ENCODE assay signal across 9 cellular contexts in the genomic region with DNA sequence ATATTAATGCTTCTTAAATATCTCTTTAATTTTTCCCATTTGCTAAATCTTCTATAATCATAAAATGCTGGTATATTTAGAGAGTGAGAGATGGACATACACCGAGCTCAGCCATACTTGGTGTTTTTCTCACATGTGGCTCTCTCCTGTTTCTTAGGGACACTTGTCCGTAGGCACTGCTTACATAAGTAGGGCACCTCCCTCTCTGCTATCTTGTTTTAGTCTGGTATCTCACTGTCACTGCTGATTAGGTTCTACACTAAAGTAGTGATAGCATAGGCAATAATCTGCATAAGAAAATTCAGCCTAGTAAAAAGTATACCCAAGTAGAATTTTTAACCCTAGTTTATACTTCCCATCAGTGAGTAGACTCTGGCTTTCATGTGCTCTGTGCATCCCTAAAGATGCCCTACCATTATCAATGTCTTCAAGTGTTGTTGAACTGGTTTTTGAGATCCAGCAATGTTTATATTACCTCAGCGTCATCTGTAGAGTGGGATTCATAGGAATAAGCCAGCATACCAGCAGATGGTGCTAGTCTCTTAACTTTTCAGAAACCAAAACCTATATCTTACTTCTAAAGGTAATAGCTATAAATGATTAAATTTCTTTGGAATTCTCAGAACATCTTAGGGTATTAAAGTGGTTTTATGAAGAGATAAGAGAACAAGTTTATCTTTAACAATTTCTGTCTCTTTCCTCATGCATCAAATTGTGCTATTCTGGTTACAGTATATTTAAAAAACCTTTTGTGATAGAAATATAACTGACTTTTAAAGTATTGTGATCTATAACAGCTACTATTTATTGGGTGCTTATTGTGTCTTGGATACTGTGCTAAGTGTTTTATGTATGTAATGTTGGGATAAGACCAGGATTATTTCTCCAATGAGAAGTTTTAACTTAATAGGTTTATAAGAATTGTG. TPM values are rescaled to one million over a fixed set of nuclear protein-coding genes. Genes with fewer than 3 reads are reported as not detected.
DNase-seq lines count a peak whose midpoint lies in the region; ATAC-seq and TF ChIP-seq lines count a peak whose summit lies in the region.
"Had no signal": no experiment of that assay in that cellular context is flagged by ENCODE, and none has a peak within 500 bp of the region (broad histone marks: within the 10 kb centered on the region; RNA-seq: fewer than 3 reads in every experiment).

No MANE protein-coding gene starts in this region.

- no peaks in the 10 kb centered on the region for H3K36me3 ChIP-seq in CD8-positive, alpha-beta T cell (ENCODE audit: insufficient read depth, low read length)
- no peaks in the 10 kb centered on the region for H3K36me3 ChIP-seq in lower lobe of right lung

- H3K27me3 Mint-ChIP-seq in CD8-positive, alpha-beta T cell (ENCODE audit: low read depth): no peaks in the 10 kb centered on the region
- no peaks in the 10 kb centered on the region for H3K27me3 Mint-ChIP-seq in chondrocyte (ENCODE audit: low read depth)
- no peaks in the 10 kb centered on the region for H3K27me3 Mint-ChIP-seq in activated CD4-positive, alpha-beta memory T cell treated with anti-CD3 and anti-CD28 coated beads for 36 hours

- peak; percentile 29 for TF ChIP-seq CTCF in CD8-positive, alpha-beta T cell (IDR thresholded peaks at IDR 0.05)
- TF ChIP-seq CTCF in chondrocyte (IDR thresholded peaks at IDR 0.05) (peak; percentile 90), lower lobe of right lung (IDR thresholded peaks at IDR 0.05) (peak; percentile 57)

- H3K27ac Mint-ChIP-seq in CD8-positive, alpha-beta T cell: no peak overlapping the region
- H3K27ac Mint-ChIP-seq in chondrocyte (ENCODE audit: unreplicated experiment): no peak overlapping the region
- H3K27ac Mint-ChIP-seq in activated CD4-positive, alpha-beta memory T cell treated with anti-CD3 and anti-CD28 coated beads for 36 hours: no peak overlapping the region

- no peak for DNase-seq in CD8-positive, alpha-beta T cell
- peak; percentile 27 for DNase-seq in NCI-H2227 treated with DMSO at 0.1 percent for 48 hours (lab: John Stamatoyannopoulos, UW)
- DNase-seq in chondrocyte (ENCODE audit: low spot score): no peak
- no peak for DNase-seq in lower lobe of right lung
- no peak for DNase-seq in activated CD4-positive, alpha-beta memory T cell treated with anti-CD3 and anti-CD28 coated beads for 36 hours
- no peak for DNase-seq in stimulated activated naive CD4-positive, alpha-beta T cell treated with Interleukin-2 at 50 U/mL for 16 hours (lab: John Stamatoyannopoulos, UW)
- DNase-seq: left cardiac atrium had no signal

- no peaks in the 10 kb centered on the region for H3K27me3 ChIP-seq in CD8-positive, alpha-beta T cell (ENCODE audit: insufficient read depth, low read length)
- no peaks in the 10 kb centered on the region for H3K27me3 ChIP-seq in lower lobe of right lung (ENCODE audit: low read depth)

- no peak overlapping the region for H3K4me3 Mint-ChIP-seq in CD8-positive, alpha-beta T cell
- no peak overlapping the region for H3K4me3 Mint-ChIP-seq in chondrocyte (ENCODE audit: unreplicated experiment)
- no peak overlapping the region for H3K4me3 Mint-ChIP-seq in activated CD4-positive, alpha-beta memory T cell treated with anti-CD3 and anti-CD28 coated beads for 36 hours

- POLR2A ChIA-PET in CD8-positive, alpha-beta T cell (lab: Charles Lee): interaction anchor here (0.6 kb wide), 1 partner anchor 107 kb away, joined by 4 read pairs; no protein-coding TSS in a partner anchor
- POLR2A ChIA-PET in activated CD4-positive, alpha-beta memory T cell treated with anti-CD3 and anti-CD28 coated beads for 36 hours (lab: Charles Lee): no interaction called here

- H3K9me3 Mint-ChIP-seq in CD8-positive, alpha-beta T cell: no peaks in the 10 kb centered on the region
- no peaks in the 10 kb centered on the region for H3K9me3 Mint-ChIP-seq in chondrocyte (ENCODE audit: low read depth)
- H3K9me3 Mint-ChIP-seq in activated CD4-positive, alpha-beta memory T cell treated with anti-CD3 and anti-CD28 coated beads for 36 hours: no peaks in the 10 kb centered on the region

- H3K9me3 ChIP-seq in CD8-positive, alpha-beta T cell (ENCODE audit: low read length): no peaks in the 10 kb centered on the region
- no peaks in the 10 kb centered on the region for H3K9me3 ChIP-seq in lower lobe of right lung

- H3K4me1 ChIP-seq in CD8-positive, alpha-beta T cell (ENCODE audit: insufficient read depth, low read length): peaks cover 5% of the 10 kb centered on the region
- H3K4me1 ChIP-seq in lower lobe of right lung: peaks cover 8% of the 10 kb centered on the region

- no peak overlapping the region for H3K27ac ChIP-seq in CD8-positive, alpha-beta T cell (ENCODE audit: low read depth, low read length)
- H3K27ac ChIP-seq in lower lobe of right lung: no peak overlapping the region

- no peak overlapping the region for H3K4me3 ChIP-seq in CD8-positive, alpha-beta T cell (ENCODE audit: low read depth, low read length)
- no peak overlapping the region for H3K4me3 ChIP-seq in lower lobe of right lung

- intact Hi-C loops in CD8-positive, alpha-beta T cell (cut with DNase I, micrococcal nuclease): loop anchor here in 1 of 2 experiments (10.0 kb wide), 1 partner anchor 152 kb away; no protein-coding TSS in a partner anchor
- intact Hi-C loops in lower lobe of right lung (cut with DNase I): no loop called here
- intact Hi-C loops in activated CD4-positive, alpha-beta memory T cell treated with anti-CD3 and anti-CD28 coated beads for 36 hours (cut with micrococcal nuclease): no loop called here

- H3K4me1 Mint-ChIP-seq in CD8-positive, alpha-beta T cell (ENCODE audit: low read depth): peaks cover 61% of the 10 kb centered on the region
- H3K4me1 Mint-ChIP-seq in chondrocyte (ENCODE audit: low read depth): peaks cover 12% of the 10 kb centered on the region
- H3K4me1 Mint-ChIP-seq in activated CD4-positive, alpha-beta memory T cell treated with anti-CD3 and anti-CD28 coated beads for 36 hours (ENCODE audit: low read depth): peaks cover 35% of the 10 kb centered on the region

- peak; percentile 38 for ATAC-seq in CD8-positive, alpha-beta T cell
- ATAC-seq in GM21360 (IDR thresholded peaks at IDR 0.05; ENCODE audit: unreplicated experiment) (peak; percentile 59), lower lobe of right lung (peak in 1 of 2 donors; percentile 73), GM18502 (IDR thresholded peaks at IDR 0.05; ENCODE audit: poor library complexity, unreplicated experiment) (no peak)

- CTCF ChIA-PET in CD8-positive, alpha-beta T cell (lab: Charles Lee): interaction anchor here (0.9 to 1.5 kb wide), 4 partner anchors 9 to 117 kb away, joined by 3 read pairs; no protein-coding TSS in a partner anchor
- CTCF ChIA-PET in activated CD4-positive, alpha-beta memory T cell treated with anti-CD3 and anti-CD28 coated beads for 36 hours (lab: Charles Lee): interaction anchor here (0.6 to 2.2 kb wide), 7 partner anchors 12 to 1718 kb away, joined by 3 to 14 read pairs (median 3); no protein-coding TSS in a partner anchor

- peaks cover 20% of the 10 kb centered on the region for H3K36me3 Mint-ChIP-seq in CD8-positive, alpha-beta T cell
- no peaks in the 10 kb centered on the region for H3K36me3 Mint-ChIP-seq in chondrocyte (ENCODE audit: low read depth)
- H3K36me3 Mint-ChIP-seq in activated CD4-positive, alpha-beta memory T cell treated with anti-CD3 and anti-CD28 coated beads for 36 hours: peaks cover 4% of the 10 kb centered on the region

RNA-seq across cellular contexts. Expression of a gene that starts 32.9 kb away (rescaled TPM):
- total RNA-seq in CD8-positive, alpha-beta T cell: 10 to 100 TPM; 47.9 to 49.7 TPM
- total RNA-seq in chondrocyte (23.0 to 34.5 TPM (median 25.1 TPM) in 3 replicates), lower lobe of right lung (26.3 TPM)
- 10 to 100 TPM; 25.5 to 28.2 TPM for total RNA-seq in activated CD4-positive, alpha-beta memory T cell treated with anti-CD3 and anti-CD28 coated beads for 36 hours

Comparison
In these comparisons a context has a peak if more than half of its experiments do, and no peak if none do; other contexts are left out.
1. CTCF ChIP-seq: peak in every context shown above with its lines; median percentile 90 in chondrocyte; 57 in lower lobe of right lung; 29 in CD8-positive, alpha-beta T cell.